8 cellular contexts compared by ENCODE assay signal in genomic region chr5:83077662-83078261, GRCh38. TPM values are rescaled to one million over a fixed set of nuclear protein-coding genes. Genes with fewer than 3 reads are reported as not detected.
DNase-seq lines count a peak whose midpoint lies in the region; ATAC-seq and FAIRE-seq lines count a peak whose summit lies in the region.

No MANE protein-coding gene starts in this region.

- peak overlapping the region; percentile 97 for H3K4me3 ChIP-seq in Jurkat, Clone E6-1 (ENCODE audit: low read length)

- DNase-seq in Jurkat, Clone E6-1 (ENCODE audit: low read depth, low spot score), result peak; percentile 17
- DNase-seq in activated T-cell treated with anti-CD3 and anti-CD28 coated beads, Interleukin-2, amount 50 U/mL, for 4 hours, result peak; percentile 4
- DNase-seq in left ventricle myocardium superior (no peak), sciatic nerve (ENCODE audit: low spot score) (no peak), NCI-H2081 treated with DMSO at 0.1 percent for 48 hours (lab: John Stamatoyannopoulos, UW) (no peak)
- DNase-seq in activated effector memory CD4-positive, alpha-beta T cell treated with Interleukin-2 at 50 U/mL for 16 hours, result no peak

- peak; percentile 59 for FAIRE-seq in G401.6 (lab: Jason Lieb, UNC)

- intact Hi-C loops in left ventricle myocardium superior (cut with micrococcal nuclease) (no loop called here), sciatic nerve (cut with DNase I) (no loop called here)

- no peaks in the 10 kb centered on the region for H3K9me3 Mint-ChIP-seq in activated T-cell treated with anti-CD3 and anti-CD28 coated beads, Interleukin-2, amount 50 U/mL, for 4 hours

- H3K4me1 Mint-ChIP-seq in activated T-cell treated with anti-CD3 and anti-CD28 coated beads, Interleukin-2, amount 50 U/mL, for 4 hours (ENCODE audit: low read depth), result peaks cover 41% of the 10 kb centered on the region

- peak; percentile 2 for ATAC-seq in GM21576 (IDR thresholded peaks at IDR 0.05; ENCODE audit: unreplicated experiment)
- ATAC-seq in activated T-cell treated with anti-CD3 and anti-CD28 coated beads, Interleukin-2, amount 50 U/mL, for 4 hours, result peak; percentile 1 to 6
- ATAC-seq in left ventricle myocardium superior, result peak; percentile 7
- peak; percentile 11 for ATAC-seq in sciatic nerve

- peak overlapping the region; percentile 99 for H3K4me3 Mint-ChIP-seq in activated T-cell treated with anti-CD3 and anti-CD28 coated beads, Interleukin-2, amount 50 U/mL, for 4 hours

- H3K36me3 Mint-ChIP-seq in activated T-cell treated with anti-CD3 and anti-CD28 coated beads, Interleukin-2, amount 50 U/mL, for 4 hours (ENCODE audit: insufficient read depth), result peaks cover 19% of the 10 kb centered on the region

- no peaks in the 10 kb centered on the region for H3K27me3 Mint-ChIP-seq in activated T-cell treated with anti-CD3 and anti-CD28 coated beads, Interleukin-2, amount 50 U/mL, for 4 hours (ENCODE audit: low read depth)

RNA-seq across cellular contexts. Expression of gene XRCC4, which starts 0.4 kb away (rescaled TPM):
- 15.0 TPM for polyA plus RNA-seq in Jurkat, Clone E6-1 (2012; ENCODE audit: insufficient read depth, insufficient read length)
- total RNA-seq in activated T-cell treated with anti-CD3 and anti-CD28 coated beads, Interleukin-2, amount 50 U/mL, for 4 hours, result 1 to 10 TPM; 7.6 to 8.8 (median 8.7) TPM
- total RNA-seq in left ventricle myocardium superior (5.7 TPM), sciatic nerve (6.7 TPM)

RNA-seq across cellular contexts. Expression of gene TMEM167A, which starts 0.6 kb away (rescaled TPM):
- 75.3 TPM for polyA plus RNA-seq in Jurkat, Clone E6-1 (2012; ENCODE audit: insufficient read depth, insufficient read length)
- 100 to 1,000 TPM in 2 of 3 donors, 10 to 100 TPM in 1; 99.5 to 114 (median 111) TPM for total RNA-seq in activated T-cell treated with anti-CD3 and anti-CD28 coated beads, Interleukin-2, amount 50 U/mL, for 4 hours
- total RNA-seq in left ventricle myocardium superior (50.5 TPM), sciatic nerve (61.8 TPM)

Comparison
In these comparisons a context has a peak if more than half of its experiments do, and no peak if none do; other contexts are left out.
1. DNase-seq: peak in Jurkat, Clone E6-1 (single experiment) and activated T-cell treated with anti-CD3 and anti-CD28 coated beads, Interleukin-2, amount 50 U/mL, for 4 hours (single experiment); none in left ventricle myocardium superior (single experiment), sciatic nerve (single experiment), NCI-H2081 treated with DMSO at 0.1 percent for 48 hours (single experiment) and activated effector memory CD4-positive, alpha-beta T cell treated with Interleukin-2 at 50 U/mL for 16 hours (single experiment).
2. Peak in every context shown above with its lines, with median percentiles within 50 percentile points of each other: ATAC-seq.